8 cellular contexts compared by ENCODE assay signal in genomic region chr19:2282062-2282861, GRCh38. TPM values are rescaled to one million over a fixed set of nuclear protein-coding genes. Genes with fewer than 3 reads are reported as not detected.
DNase-seq lines count a peak whose midpoint lies in the region; ATAC-seq, FAIRE-seq and TF ChIP-seq lines count a peak whose summit lies in the region.

Gene PEAK3, minus strand, starts transcription at chr19:2282175. Its CDS starts 1,244 bp downstream, at chr19:2280931.

- H3K27ac ChIP-seq in left ventricle myocardium inferior (replicated peaks), result peak within 1 kb of the TSS; percentile 63
- peak within 1 kb of the TSS in 1 of 4 donors; percentile 22 for H3K27ac ChIP-seq in pancreas

- no peaks in the 10 kb centered on the region for H3K9me3 ChIP-seq in left ventricle myocardium inferior (replicated peaks)
- H3K9me3 ChIP-seq in pancreas, result no peaks in the 10 kb centered on the region

- no peaks in the 10 kb centered on the region for H3K27me3 Mint-ChIP-seq in activated T-cell treated with anti-CD3 and anti-CD28 coated beads, Interleukin-2, amount 50 U/mL, for 24 hours

- peak within 1 kb of the TSS; percentile 35 for H3K4me3 Mint-ChIP-seq in activated T-cell treated with anti-CD3 and anti-CD28 coated beads, Interleukin-2, amount 50 U/mL, for 24 hours

- H3K27me3 ChIP-seq in left ventricle myocardium inferior (ENCODE audit: low read depth) (peaks cover 38% of the 10 kb centered on the region), pancreas (no peaks in the 10 kb centered on the region)

- no peaks in the 10 kb centered on the region for H3K36me3 ChIP-seq in left ventricle myocardium inferior
- H3K36me3 ChIP-seq in pancreas, result no peaks in the 10 kb centered on the region

- H3K4me1 Mint-ChIP-seq in activated T-cell treated with anti-CD3 and anti-CD28 coated beads, Interleukin-2, amount 50 U/mL, for 24 hours (ENCODE audit: low read depth), result peaks cover 14% of the 10 kb centered on the region

- peak; percentile 53 for DNase-seq in activated T-cell treated with anti-CD3 and anti-CD28 coated beads, Interleukin-2, amount 50 U/mL, for 24 hours
- DNase-seq in activated T-cell treated with anti-CD3 and anti-CD28 coated beads for 4 hours (no peak), left ventricle myocardium inferior (peak; percentile 87), pancreas (peak in 2 of 6 donors; percentile 70), AG08396 (ENCODE audit: low spot score) (no peak)
- DNase-seq in activated T-cell treated with anti-CD3 and anti-CD28 coated beads, Interleukin-2, amount 50 U/mL, for 48 hours, result peak; percentile 47 to 52
- DNase-seq in activated CD4-positive, alpha-beta T cell treated with anti-CD3 and anti-CD28 coated beads, Interleukin-2, amount 50 U/mL, for 1 hour, result no peak

- peak within 1 kb of the TSS; percentile 50 for H3K27ac Mint-ChIP-seq in activated T-cell treated with anti-CD3 and anti-CD28 coated beads, Interleukin-2, amount 50 U/mL, for 24 hours

- intact Hi-C loops in left ventricle myocardium inferior (cut with micrococcal nuclease), result no loop called here
- intact Hi-C loops in pancreas (cut with DNase I), result no loop called here

- H3K4me3 ChIP-seq in left ventricle myocardium inferior, result peak within 1 kb of the TSS; percentile 64
- peak within 1 kb of the TSS in 1 of 4 donors; percentile 29 for H3K4me3 ChIP-seq in pancreas

- TF ChIP-seq CTCF in left ventricle myocardium inferior (IDR thresholded peaks at IDR 0.05; ENCODE audit: borderline replicate concordance), result no peak
- no peak for TF ChIP-seq CTCF in pancreas (IDR thresholded peaks at IDR 0.05)

- H3K36me3 Mint-ChIP-seq in activated T-cell treated with anti-CD3 and anti-CD28 coated beads, Interleukin-2, amount 50 U/mL, for 24 hours (ENCODE audit: low read depth), result no peaks in the 10 kb centered on the region

- H3K9me3 Mint-ChIP-seq in activated T-cell treated with anti-CD3 and anti-CD28 coated beads, Interleukin-2, amount 50 U/mL, for 24 hours, result no peaks in the 10 kb centered on the region

- H3K4me1 ChIP-seq in left ventricle myocardium inferior (peaks cover 14% of the 10 kb centered on the region), pancreas (peaks cover 0 to 5% (median 0%) of the 10 kb centered on the region in 3 donors)

- 42 to 44% methylated on average over 41 of the region's 41 CpGs for WGBS in pancreas, 2 donors

- ATAC-seq in pancreas (peak in 3 of 4 donors; percentile 58 to 80 (median 75)), HG02798 (IDR thresholded peaks at IDR 0.05; ENCODE audit: poor library complexity, unreplicated experiment) (no peak)

- no peak for FAIRE-seq in pancreas (lab: Jason Lieb, UNC)

RNA-seq across cellular contexts. Expression of gene PEAK3, which starts in this region (rescaled TPM):
- total RNA-seq in left ventricle myocardium inferior (0.77 TPM), pancreas (under 1 TPM in 4 of 6 donors, not detected in 2; 0.13 to 0.81 (median 0.35) TPM)
- polyA plus RNA-seq in pancreas, result under 1 TPM; 0.04 to 0.07 TPM

Comparison
In these comparisons a context has a peak if more than half of its experiments do, and no peak if none do; other contexts are left out.
1. DNase-seq: peak in activated T-cell treated with anti-CD3 and anti-CD28 coated beads, Interleukin-2, amount 50 U/mL, for 24 hours (single experiment) and activated T-cell treated with anti-CD3 and anti-CD28 coated beads, Interleukin-2, amount 50 U/mL, for 48 hours (2 of 2); none in activated T-cell treated with anti-CD3 and anti-CD28 coated beads for 4 hours (single experiment), AG08396 (single experiment) and activated CD4-positive, alpha-beta T cell treated with anti-CD3 and anti-CD28 coated beads, Interleukin-2, amount 50 U/mL, for 1 hour (single experiment).
2. Peak in DNase-seq, H3K4me3 ChIP-seq and H3K27ac ChIP-seq in left ventricle myocardium inferior; RNA of the gene not detected or under 1 TPM.
3. Peak in ATAC-seq in pancreas; RNA of the gene not detected or under 1 TPM.